In genomic region chr22:50192056-50192824, GRCh38 we compare ENCODE assay signal across 8 cellular contexts. TPM values are rescaled to one million over a fixed set of nuclear protein-coding genes. Genes with fewer than 3 reads are reported as not detected.
DNase-seq lines count a peak whose midpoint lies in the region; ATAC-seq and TF ChIP-seq lines count a peak whose summit lies in the region.

No MANE protein-coding gene starts in this region.

- peak in 1 of 4 donors; percentile 7 for ATAC-seq in right lobe of liver

- WGBS in right lobe of liver (ENCODE audit: insufficient coverage, low coverage, low lambda C conversion rate, missing lambda C conversion rate) = 63% methylated on average over 16 of the region's 26 CpGs

- H3K36me3 Mint-ChIP-seq in CD14-positive monocyte = peaks cover 40 to 60% of the 10 kb centered on the region in 2 donors
- H3K36me3 Mint-ChIP-seq in activated T-helper 1 cell treated with anti-CD3 and anti-CD28 coated beads, Interleukin-12 subunit alpha, Interleukin-12 subunit beta, Interleukin-2, Interleukin-4 antibody, amounts not matched to agents 30 ng/mL and 10 ng/mL and 1 ng/mL, durations not matched to agents 14 hours and 24 hours and 36 hours (ENCODE audit: low read depth) = peaks cover 8% of the 10 kb centered on the region

- intact Hi-C loops in CD14-positive monocyte (cut with micrococcal nuclease) (no loop called here), right lobe of liver (cut with DNase I) (no loop called here)
- intact Hi-C loops in activated T-helper 1 cell treated with anti-CD3 and anti-CD28 coated beads, Interleukin-12 subunit alpha, Interleukin-12 subunit beta, Interleukin-2, Interleukin-4 antibody, amounts not matched to agents 30 ng/mL and 10 ng/mL and 1 ng/mL, durations not matched to agents 14 hours and 24 hours and 36 hours (cut with micrococcal nuclease) = loop anchor here (5.0 kb wide), 4 partner anchors 150 to 340 kb away; partner anchors contain the start of genes PPP6R2 and ZBED4

- DNase-seq in CD14-positive monocyte (ENCODE audit: low spot score) (peak; percentile 74), right lobe of liver (no peak), DMS79 treated with DMSO at 0.1 percent for 48 hours (lab: John Stamatoyannopoulos, UW) (no peak), NCI-H1436 treated with DMSO at 0.1 percent for 48 hours (lab: John Stamatoyannopoulos, UW) (no peak), nucleus accumbens (lab: John Stamatoyannopoulos, UW) (no peak)
- DNase-seq in activated T-helper 1 cell treated with anti-CD3 and anti-CD28 coated beads, Interleukin-12 subunit alpha, Interleukin-12 subunit beta, Interleukin-2, Interleukin-4 antibody, amounts not matched to agents 30 ng/mL and 10 ng/mL and 1 ng/mL, durations not matched to agents 14 hours and 24 hours and 36 hours (ENCODE audit: low spot score) = no peak
- DNase-seq in activated effector memory CD4-positive, alpha-beta T cell treated with anti-CD3 and anti-CD28 coated beads, Interleukin-2, amount 50 U/mL, for 16 hours = no peak

- peaks cover 49% of the 10 kb centered on the region for H3K4me1 Mint-ChIP-seq in CD14-positive monocyte
- peaks cover 32% of the 10 kb centered on the region for H3K4me1 Mint-ChIP-seq in activated T-helper 1 cell treated with anti-CD3 and anti-CD28 coated beads, Interleukin-12 subunit alpha, Interleukin-12 subunit beta, Interleukin-2, Interleukin-4 antibody, amounts not matched to agents 30 ng/mL and 10 ng/mL and 1 ng/mL, durations not matched to agents 14 hours and 24 hours and 36 hours (ENCODE audit: low read depth)

- H3K27me3 Mint-ChIP-seq in CD14-positive monocyte (ENCODE audit: low read depth in 3 of 3) = peaks cover 0 to 2% (median 1%) of the 10 kb centered on the region in 3 donors
- no peaks in the 10 kb centered on the region for H3K27me3 Mint-ChIP-seq in activated T-helper 1 cell treated with anti-CD3 and anti-CD28 coated beads, Interleukin-12 subunit alpha, Interleukin-12 subunit beta, Interleukin-2, Interleukin-4 antibody, amounts not matched to agents 30 ng/mL and 10 ng/mL and 1 ng/mL, durations not matched to agents 14 hours and 24 hours and 36 hours (ENCODE audit: insufficient read depth)

- peak overlapping the region; percentile 98 to 100 (median 100) for H3K27ac Mint-ChIP-seq in CD14-positive monocyte
- peak overlapping the region; percentile 98 for H3K27ac Mint-ChIP-seq in activated T-helper 1 cell treated with anti-CD3 and anti-CD28 coated beads, Interleukin-12 subunit alpha, Interleukin-12 subunit beta, Interleukin-2, Interleukin-4 antibody, amounts not matched to agents 30 ng/mL and 10 ng/mL and 1 ng/mL, durations not matched to agents 14 hours and 24 hours and 36 hours

- H3K4me3 ChIP-seq in HEK293 (ENCODE audit: low read depth, low read length) (no peak overlapping the region), right lobe of liver (no peak overlapping the region)

- CTCF ChIA-PET in HEK293 (lab: Yijun Ruan, JAX) = interaction anchor here (0.7 kb wide), 1 partner anchor 292 kb away, joined by 3 read pairs; no protein-coding TSS in a partner anchor

- TF ChIP-seq CTCF in CD14-positive monocyte (IDR thresholded peaks at IDR 0.05) (no peak), HEK293 (tag by site-specific recombination; IDR thresholded peaks at IDR 0.05) (no peak), right lobe of liver (IDR thresholded peaks at IDR 0.05) (no peak)

- no peaks in the 10 kb centered on the region for H3K27me3 ChIP-seq in right lobe of liver

- H3K4me1 ChIP-seq in HEK293 (ENCODE audit: control insufficient read depth, insufficient read depth, low read length) (peaks cover 28% of the 10 kb centered on the region), right lobe of liver (peaks cover 0 to 35% (median 15%) of the 10 kb centered on the region in 4 donors)

- TF ChIP-seq POLR2A in right lobe of liver (IDR thresholded peaks at IDR 0.05) = no peak

- POLR2A ChIA-PET in HEK293 (lab: Yijun Ruan, JAX) = no interaction called here

- H3K9me3 ChIP-seq in HEK293 (ENCODE audit: control insufficient read depth, insufficient read depth, low read depth, low read length) (no peaks in the 10 kb centered on the region), right lobe of liver (no peaks in the 10 kb centered on the region)

- H3K27ac ChIP-seq in HEK293 (ENCODE audit: extremely low read depth, low read depth, low read length) (0 out of 2 replicates have a peak overlapping the region, but pooled peaks have one; percentile 8), right lobe of liver (peak overlapping the region in 2 of 3 donors; percentile 77 to 78)

- no peaks in the 10 kb centered on the region for H3K9me3 Mint-ChIP-seq in CD14-positive monocyte
- no peaks in the 10 kb centered on the region for H3K9me3 Mint-ChIP-seq in activated T-helper 1 cell treated with anti-CD3 and anti-CD28 coated beads, Interleukin-12 subunit alpha, Interleukin-12 subunit beta, Interleukin-2, Interleukin-4 antibody, amounts not matched to agents 30 ng/mL and 10 ng/mL and 1 ng/mL, durations not matched to agents 14 hours and 24 hours and 36 hours

- peaks cover 9 to 71% of the 10 kb centered on the region in 2 experiments; a peak in 2 of 3 replicates for H3K36me3 ChIP-seq in HEK293 (ENCODE audit: control insufficient read depth in 2 of 2, insufficient read depth in 1 of 2, low read length in 2 of 2)
- peaks cover 0 to 1% (median 0%) of the 10 kb centered on the region in 4 donors for H3K36me3 ChIP-seq in right lobe of liver

- peak overlapping the region; percentile 83 to 89 for H3K4me3 Mint-ChIP-seq in CD14-positive monocyte
- peak overlapping the region; percentile 87 for H3K4me3 Mint-ChIP-seq in activated T-helper 1 cell treated with anti-CD3 and anti-CD28 coated beads, Interleukin-12 subunit alpha, Interleukin-12 subunit beta, Interleukin-2, Interleukin-4 antibody, amounts not matched to agents 30 ng/mL and 10 ng/mL and 1 ng/mL, durations not matched to agents 14 hours and 24 hours and 36 hours

TF ChIP-seq in HEK293, 187 proteins besides CTCF, POLR2A, EP300 and RAD21:
- TF ChIP-seq ZNF449 (tag by site-specific recombination; IDR thresholded peaks at IDR 0.05) (peak; percentile 93), ZNF555 (tag by site-specific recombination; conservative IDR thresholded peaks at IDR 0.05) (no peak)

RNA-seq across cellular contexts. Expression of gene TRABD, which starts 6.5 kb away (rescaled TPM):
- polyA plus RNA-seq in CD14-positive monocyte = 10 to 100 TPM; 34.5 to 39.3 TPM
- total RNA-seq in activated T-helper 1 cell treated with anti-CD3 and anti-CD28 coated beads, Interleukin-12 subunit alpha, Interleukin-12 subunit beta, Interleukin-2, Interleukin-4 antibody, amounts not matched to agents 30 ng/mL and 10 ng/mL and 1 ng/mL, durations not matched to agents 14 hours and 24 hours and 36 hours = 94.1 and 96.8 TPM in 2 replicates
- 10 to 100 TPM; 18.9 to 30.2 (median 22.8) TPM for total RNA-seq in right lobe of liver

RNA-seq across cellular contexts. Expression of gene SELENOO, which starts 8.6 kb away (rescaled TPM):
- 1 to 10 TPM; 2.7 to 8.7 TPM for polyA plus RNA-seq in CD14-positive monocyte
- total RNA-seq in activated T-helper 1 cell treated with anti-CD3 and anti-CD28 coated beads, Interleukin-12 subunit alpha, Interleukin-12 subunit beta, Interleukin-2, Interleukin-4 antibody, amounts not matched to agents 30 ng/mL and 10 ng/mL and 1 ng/mL, durations not matched to agents 14 hours and 24 hours and 36 hours = 23.7 and 25.9 TPM in 2 replicates
- total RNA-seq in right lobe of liver = 10 to 100 TPM; 51.1 to 67.8 (median 59.2) TPM

RNA-seq across cellular contexts. Expression of gene PANX2, which starts 21.7 kb away (rescaled TPM):
- polyA plus RNA-seq in CD14-positive monocyte = under 1 TPM in 1 of 2 donors, not detected in 1; 0.05 TPM
- 0.36 and 0.64 TPM in 2 replicates for total RNA-seq in activated T-helper 1 cell treated with anti-CD3 and anti-CD28 coated beads, Interleukin-12 subunit alpha, Interleukin-12 subunit beta, Interleukin-2, Interleukin-4 antibody, amounts not matched to agents 30 ng/mL and 10 ng/mL and 1 ng/mL, durations not matched to agents 14 hours and 24 hours and 36 hours
- total RNA-seq in right lobe of liver = 10 to 100 TPM in 1 of 6 experiments, 1 to 10 TPM in 5; 3.9 to 12.3 (median 7.2) TPM

RNA-seq across cellular contexts. Expression of gene TUBGCP6, which starts 52.6 kb away (rescaled TPM):
- polyA plus RNA-seq in CD14-positive monocyte = 1 to 10 TPM; 3.7 to 4.3 TPM
- total RNA-seq in activated T-helper 1 cell treated with anti-CD3 and anti-CD28 coated beads, Interleukin-12 subunit alpha, Interleukin-12 subunit beta, Interleukin-2, Interleukin-4 antibody, amounts not matched to agents 30 ng/mL and 10 ng/mL and 1 ng/mL, durations not matched to agents 14 hours and 24 hours and 36 hours = 52.1 and 54.6 TPM in 2 replicates
- 10 to 100 TPM; 10.4 to 22.6 (median 14.6) TPM for total RNA-seq in right lobe of liver

RNA-seq across cellular contexts. Expression of gene HDAC10, which starts 58.8 kb away (rescaled TPM):
- 10 to 100 TPM in 1 of 2 donors, 1 to 10 TPM in 1; 9.2 to 13.7 TPM for polyA plus RNA-seq in CD14-positive monocyte
- 67.4 and 68.1 TPM in 2 replicates for total RNA-seq in activated T-helper 1 cell treated with anti-CD3 and anti-CD28 coated beads, Interleukin-12 subunit alpha, Interleukin-12 subunit beta, Interleukin-2, Interleukin-4 antibody, amounts not matched to agents 30 ng/mL and 10 ng/mL and 1 ng/mL, durations not matched to agents 14 hours and 24 hours and 36 hours
- 10 to 100 TPM; 19.6 to 30.5 (median 23.0) TPM for total RNA-seq in right lobe of liver
